8 cellular contexts compared by ENCODE assay signal in genomic region chr1:235367000-235367908, GRCh38. TPM values are rescaled to one million over a fixed set of nuclear protein-coding genes. Genes with fewer than 3 reads are reported as not detected.
A peak's percentile ranks its signal among the peaks of the same experiment; 100 is the strongest.
DNase-seq lines count a peak whose midpoint lies in the region; ATAC-seq and TF ChIP-seq lines count a peak whose summit lies in the region.

TBCE (plus strand) TSS chr1:235367427; CDS start chr1:235380050, 12,623 bp downstream.

- peak within 1 kb of the TSS; percentile 99 for H3K4me3 Mint-ChIP-seq in activated CD4-positive, alpha-beta T cell treated with anti-CD3 and anti-CD28 coated beads, Interleukin-2, amount 10 ng/mL, durations not matched to agents 7 days and 5 days

- peak within 1 kb of the TSS; percentile 95 for H3K27ac Mint-ChIP-seq in activated CD4-positive, alpha-beta T cell treated with anti-CD3 and anti-CD28 coated beads, Interleukin-2, amount 10 ng/mL, durations not matched to agents 7 days and 5 days

- H3K27ac ChIP-seq in coronary artery (peak within 1 kb of the TSS; percentile 78 to 84), layer of hippocampus (ENCODE audit: low read depth, low read length) (peak within 1 kb of the TSS; percentile 67)

- POLR2A ChIA-PET in BJ (lab: Charles Lee), result interaction anchor here (0.6 kb wide), 2 partner anchors 15 to 285 kb away, joined by 3 to 7 read pairs; no protein-coding TSS in a partner anchor
- POLR2A ChIA-PET in activated CD4-positive, alpha-beta T cell treated with anti-CD3 and anti-CD28 coated beads, Interleukin-2, amount 10 ng/mL, durations not matched to agents 7 days and 5 days (lab: Charles Lee), result interaction anchor here (0.6 kb wide), 1 partner anchor 137 kb away, joined by 3 read pairs; the partner anchor contains the start of gene B3GALNT2

- peak within 1 kb of the TSS; percentile 72 for H3K4me3 ChIP-seq in BJ (ENCODE audit: low read depth, low read length)
- peak within 1 kb of the TSS; percentile 82 for H3K4me3 ChIP-seq in coronary artery

- ATAC-seq in HG03460 (IDR thresholded peaks at IDR 0.05; ENCODE audit: unreplicated experiment), result peak; percentile 100

- H3K27me3 Mint-ChIP-seq in activated CD4-positive, alpha-beta T cell treated with anti-CD3 and anti-CD28 coated beads, Interleukin-2, amount 10 ng/mL, durations not matched to agents 7 days and 5 days, result no peaks in the 10 kb centered on the region

- H3K27me3 ChIP-seq in BJ (ENCODE audit: control insufficient read depth, insufficient read depth, low read length) (no peaks in the 10 kb centered on the region), layer of hippocampus (ENCODE audit: control insufficient read depth, insufficient read depth, low read length) (no peaks in the 10 kb centered on the region)

- H3K36me3 Mint-ChIP-seq in activated CD4-positive, alpha-beta T cell treated with anti-CD3 and anti-CD28 coated beads, Interleukin-2, amount 10 ng/mL, durations not matched to agents 7 days and 5 days (ENCODE audit: low read depth), result no peaks in the 10 kb centered on the region

- no peaks in the 10 kb centered on the region for H3K36me3 ChIP-seq in BJ (ENCODE audit: control insufficient read depth, insufficient read depth, low read length)

- DNase-seq in BJ (ENCODE audit: low read depth), result peak; percentile 90
- peak; percentile 93 for DNase-seq in GM19240 (ENCODE audit: insufficient read length, low spot score)
- DNase-seq in NCI-H526 (lab: John Stamatoyannopoulos, UW), result peak; percentile 92 to 96
- peak; percentile 89 for DNase-seq in activated CD4-positive, alpha-beta T cell treated with anti-CD3 and anti-CD28 coated beads, Interleukin-2, amount 10 ng/mL, durations not matched to agents 7 days and 5 days
- peak; percentile 98 for DNase-seq in coronary artery (ENCODE audit: low spot score)
- peak; percentile 65 to 80 for DNase-seq in stimulated activated CD4-positive, alpha-beta T cell treated with anti-CD3 and anti-CD28 coated beads, Interleukin-1b, Interleukin-23, amount 100 ng/mL, for 4 hours (ENCODE audit: low read depth in 2 of 2)

- peak; percentile 40 for TF ChIP-seq CTCF in BJ (IDR thresholded peaks at IDR 0.05; ENCODE audit: insufficient read depth, low read depth, low read length)
- TF ChIP-seq CTCF in coronary artery (IDR thresholded peaks at IDR 0.05), result no peak

- H3K4me1 Mint-ChIP-seq in activated CD4-positive, alpha-beta T cell treated with anti-CD3 and anti-CD28 coated beads, Interleukin-2, amount 10 ng/mL, durations not matched to agents 7 days and 5 days, result peaks cover 29% of the 10 kb centered on the region

- no peaks in the 10 kb centered on the region for H3K9me3 Mint-ChIP-seq in activated CD4-positive, alpha-beta T cell treated with anti-CD3 and anti-CD28 coated beads, Interleukin-2, amount 10 ng/mL, durations not matched to agents 7 days and 5 days

- CTCF ChIA-PET in BJ (lab: Yijun Ruan, JAX), result no interaction called here
- CTCF ChIA-PET in activated CD4-positive, alpha-beta T cell treated with anti-CD3 and anti-CD28 coated beads, Interleukin-2, amount 10 ng/mL, durations not matched to agents 7 days and 5 days (lab: Charles Lee), result interaction anchor here (0.5 to 1.5 kb wide), 5 partner anchors 30 to 1178 kb away, joined by 3 to 5 read pairs (median 3); partner anchors contain the start of gene B3GALNT2

RNA-seq across cellular contexts. Expression of gene TBCE, which starts in this region (rescaled TPM):
- 16.0 and 28.6 TPM in 2 replicates for polyA plus RNA-seq in BJ (2011; rRNA removed)
- polyA minus RNA-seq in BJ (2011; rRNA and poly(A)+ RNA removed), result 5.9 and 9.3 TPM in 2 replicates
- 10 to 100 TPM; 25.1 to 26.8 TPM for total RNA-seq in activated CD4-positive, alpha-beta T cell treated with anti-CD3 and anti-CD28 coated beads, Interleukin-2, amount 10 ng/mL, durations not matched to agents 7 days and 5 days

Comparison
In these comparisons a context has a peak if more than half of its experiments do, and no peak if none do; other contexts are left out.
1. Peak in every context shown above with its lines: DNase-seq, ATAC-seq, H3K4me3 ChIP-seq and H3K27ac ChIP-seq.